1 cellular context compared by ENCODE assay signal in the genomic region with DNA sequence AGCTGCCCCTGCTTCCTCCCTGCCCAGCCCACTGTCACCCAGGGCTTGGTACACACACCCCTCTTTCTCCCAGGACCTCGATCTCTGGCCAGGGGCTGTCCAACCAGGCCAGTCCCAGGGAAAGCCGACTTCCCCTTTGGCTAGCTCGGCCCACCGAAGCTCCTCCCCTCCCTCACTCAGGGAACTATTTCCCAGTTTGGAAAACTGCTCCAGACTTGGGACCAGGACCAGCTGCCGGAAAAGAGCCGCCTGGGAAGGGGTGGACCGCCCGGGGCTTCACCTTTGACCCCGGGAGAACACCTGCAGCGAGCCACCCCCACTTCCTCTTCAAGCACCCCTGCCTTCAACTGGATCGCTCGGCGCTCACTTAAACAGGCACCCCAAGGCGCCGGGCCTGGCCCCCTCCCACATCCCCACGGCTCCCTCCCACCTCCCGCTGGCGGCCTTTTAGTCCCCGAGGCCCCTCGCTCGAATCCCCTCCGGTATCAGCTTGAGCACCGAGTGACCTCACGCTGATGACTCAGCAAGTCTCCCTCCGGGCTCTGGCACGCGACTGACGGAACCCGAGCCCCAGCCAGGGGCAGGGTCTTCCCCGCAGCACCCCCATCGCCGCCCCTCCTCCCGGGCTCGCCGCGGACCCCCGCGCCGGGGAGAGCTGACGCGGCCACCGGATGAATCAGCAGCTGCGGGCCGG.
TF ChIP-seq lines count a peak whose summit lies in the region.

No MANE protein-coding gene starts in this region.

TF ChIP-seq in K562, 482 proteins besides CTCF, POLR2A, EP300 and RAD21 (continued from another document and continues in another):
- TF ChIP-seq, protein P1, sequence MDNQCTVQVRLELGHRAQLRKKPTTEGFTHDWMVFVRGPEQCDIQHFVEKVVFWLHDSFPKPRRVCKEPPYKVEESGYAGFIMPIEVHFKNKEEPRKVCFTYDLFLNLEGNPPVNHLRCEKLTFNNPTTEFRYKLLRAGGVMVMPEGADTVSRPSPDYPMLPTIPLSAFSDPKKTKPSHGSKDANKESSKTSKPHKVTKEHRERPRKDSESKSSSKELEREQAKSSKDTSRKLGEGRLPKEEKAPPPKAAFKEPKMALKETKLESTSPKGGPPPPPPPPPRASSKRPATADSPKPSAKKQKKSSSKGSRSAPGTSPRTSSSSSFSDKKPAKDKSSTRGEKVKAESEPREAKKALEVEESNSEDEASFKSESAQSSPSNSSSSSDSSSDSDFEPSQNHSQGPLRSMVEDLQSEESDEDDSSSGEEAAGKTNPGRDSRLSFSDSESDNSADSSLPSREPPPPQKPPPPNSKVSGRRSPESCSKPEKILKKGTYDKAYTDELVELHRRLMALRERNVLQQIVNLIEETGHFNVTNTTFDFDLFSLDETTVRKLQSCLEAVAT (IDR thresholded peaks at IDR 0.05) = peak in 1 of 2 experiments; percentile 72; a peak in 1 of 4 replicates
- TF ChIP-seq CBX1 (IDR thresholded peaks at IDR 0.05; ENCODE audit: low read depth) = no peak
- TF ChIP-seq PTBP1 (IDR thresholded peaks at IDR 0.05; ENCODE audit: low read depth, low read length) = no peak
- TF ChIP-seq C11orf30 (IDR thresholded peaks at IDR 0.05; ENCODE audit: low read depth) = peak; percentile 99
- TF ChIP-seq HDAC2 (IDR thresholded peaks at IDR 0.05) = peak; percentile 66
- TF ChIP-seq CREM (IDR thresholded peaks at IDR 0.05; ENCODE audit: low read depth) = peak; percentile 64; the same call in 1 of the 2 replicates
- peak in 1 of 2 experiments; percentile 35; a peak in 1 of 4 replicates for TF ChIP-seq KDM1A (IDR thresholded peaks at IDR 0.05)
- no peak for TF ChIP-seq ZNF445 (CRISPR knock-in tag; IDR thresholded peaks at IDR 0.05; ENCODE audit: low read depth)
- TF ChIP-seq NFE2L1 (tag; IDR thresholded peaks at IDR 0.05; ENCODE audit: borderline replicate concordance, low read depth) = peak; percentile 45; the same call in 1 of the 2 replicates
- no peak for TF ChIP-seq FIP1L1 (IDR thresholded peaks at IDR 0.05; ENCODE audit: low read depth, low read length, poor library complexity, severe bottlenecking)
- TF ChIP-seq, protein P2, sequence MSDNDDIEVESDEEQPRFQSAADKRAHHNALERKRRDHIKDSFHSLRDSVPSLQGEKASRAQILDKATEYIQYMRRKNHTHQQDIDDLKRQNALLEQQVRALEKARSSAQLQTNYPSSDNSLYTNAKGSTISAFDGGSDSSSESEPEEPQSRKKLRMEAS (CRISPR knock-in tag; IDR thresholded peaks at IDR 0.05) = peak; percentile 22; the same call in 1 of the 2 replicates
- TF ChIP-seq, protein P3, sequence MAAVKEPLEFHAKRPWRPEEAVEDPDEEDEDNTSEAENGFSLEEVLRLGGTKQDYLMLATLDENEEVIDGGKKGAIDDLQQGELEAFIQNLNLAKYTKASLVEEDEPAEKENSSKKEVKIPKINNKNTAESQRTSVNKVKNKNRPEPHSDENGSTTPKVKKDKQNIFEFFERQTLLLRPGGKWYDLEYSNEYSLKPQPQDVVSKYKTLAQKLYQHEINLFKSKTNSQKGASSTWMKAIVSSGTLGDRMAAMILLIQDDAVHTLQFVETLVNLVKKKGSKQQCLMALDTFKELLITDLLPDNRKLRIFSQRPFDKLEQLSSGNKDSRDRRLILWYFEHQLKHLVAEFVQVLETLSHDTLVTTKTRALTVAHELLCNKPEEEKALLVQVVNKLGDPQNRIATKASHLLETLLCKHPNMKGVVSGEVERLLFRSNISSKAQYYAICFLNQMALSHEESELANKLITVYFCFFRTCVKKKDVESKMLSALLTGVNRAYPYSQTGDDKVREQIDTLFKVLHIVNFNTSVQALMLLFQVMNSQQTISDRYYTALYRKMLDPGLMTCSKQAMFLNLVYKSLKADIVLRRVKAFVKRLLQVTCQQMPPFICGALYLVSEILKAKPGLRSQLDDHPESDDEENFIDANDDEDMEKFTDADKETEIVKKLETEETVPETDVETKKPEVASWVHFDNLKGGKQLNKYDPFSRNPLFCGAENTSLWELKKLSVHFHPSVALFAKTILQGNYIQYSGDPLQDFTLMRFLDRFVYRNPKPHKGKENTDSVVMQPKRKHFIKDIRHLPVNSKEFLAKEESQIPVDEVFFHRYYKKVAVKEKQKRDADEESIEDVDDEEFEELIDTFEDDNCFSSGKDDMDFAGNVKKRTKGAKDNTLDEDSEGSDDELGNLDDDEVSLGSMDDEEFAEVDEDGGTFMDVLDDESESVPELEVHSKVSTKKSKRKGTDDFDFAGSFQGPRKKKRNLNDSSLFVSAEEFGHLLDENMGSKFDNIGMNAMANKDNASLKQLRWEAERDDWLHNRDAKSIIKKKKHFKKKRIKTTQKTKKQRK (IDR thresholded peaks at IDR 0.05; ENCODE audit: borderline replicate concordance, low read depth, low read length) = no peak
- TF ChIP-seq PCBP2 (IDR thresholded peaks at IDR 0.05; ENCODE audit: low read depth, low read length, poor library complexity, severe bottlenecking) = no peak
- no peak for TF ChIP-seq TSC22D4 (tag; IDR thresholded peaks at IDR 0.05)
- no peak for TF ChIP-seq HDAC6 (IDR thresholded peaks at IDR 0.05; ENCODE audit: low read depth, low read length)
- TF ChIP-seq SIN3B (IDR thresholded peaks at IDR 0.05; ENCODE audit: low read depth) = no peak
- peak; percentile 75 for TF ChIP-seq MYC (IDR thresholded peaks at IDR 0.05; ENCODE audit: low read depth, low read length)
- no peak for TF ChIP-seq MYC (CRISPR knock-in tag; IDR thresholded peaks at IDR 0.05; ENCODE audit: borderline replicate concordance, low read depth)
- TF ChIP-seq, protein P4, sequence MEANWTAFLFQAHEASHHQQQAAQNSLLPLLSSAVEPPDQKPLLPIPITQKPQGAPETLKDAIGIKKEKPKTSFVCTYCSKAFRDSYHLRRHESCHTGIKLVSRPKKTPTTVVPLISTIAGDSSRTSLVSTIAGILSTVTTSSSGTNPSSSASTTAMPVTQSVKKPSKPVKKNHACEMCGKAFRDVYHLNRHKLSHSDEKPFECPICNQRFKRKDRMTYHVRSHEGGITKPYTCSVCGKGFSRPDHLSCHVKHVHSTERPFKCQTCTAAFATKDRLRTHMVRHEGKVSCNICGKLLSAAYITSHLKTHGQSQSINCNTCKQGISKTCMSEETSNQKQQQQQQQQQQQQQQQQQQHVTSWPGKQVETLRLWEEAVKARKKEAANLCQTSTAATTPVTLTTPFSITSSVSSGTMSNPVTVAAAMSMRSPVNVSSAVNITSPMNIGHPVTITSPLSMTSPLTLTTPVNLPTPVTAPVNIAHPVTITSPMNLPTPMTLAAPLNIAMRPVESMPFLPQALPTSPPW (CRISPR knock-in tag; IDR thresholded peaks at IDR 0.05) = no peak
- peak; percentile 72 for TF ChIP-seq HMGN3 (IDR thresholded peaks at IDR 0.05; ENCODE audit: borderline replicate concordance, extremely low read depth, insufficient read length, low read depth, low read length)
- TF ChIP-seq EP400 (IDR thresholded peaks at IDR 0.05) = peak; percentile 85
- peak; percentile 64 for TF ChIP-seq ELF1 (tag; IDR thresholded peaks at IDR 0.05)
- TF ChIP-seq MBD2 (IDR thresholded peaks at IDR 0.05; ENCODE audit: borderline replicate concordance, low read depth) = no peak
- TF ChIP-seq DDX20 (tag; IDR thresholded peaks at IDR 0.05; ENCODE audit: low read depth) = no peak
- no peak for TF ChIP-seq ZNF79 (CRISPR knock-in tag; IDR thresholded peaks at IDR 0.05; ENCODE audit: low read depth)
- TF ChIP-seq, protein P5, sequence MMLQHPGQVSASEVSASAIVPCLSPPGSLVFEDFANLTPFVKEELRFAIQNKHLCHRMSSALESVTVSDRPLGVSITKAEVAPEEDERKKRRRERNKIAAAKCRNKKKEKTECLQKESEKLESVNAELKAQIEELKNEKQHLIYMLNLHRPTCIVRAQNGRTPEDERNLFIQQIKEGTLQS (IDR thresholded peaks at IDR 0.05) = peak; percentile 96
- TF ChIP-seq, protein P5 (CRISPR knock-in tag; conservative IDR thresholded peaks at IDR 0.05) = peak; percentile 47; the same call in 1 of the 2 replicates
- peak; percentile 48 for TF ChIP-seq HNRNPLL (IDR thresholded peaks at IDR 0.05; ENCODE audit: low read depth, low read length, poor library complexity, severe bottlenecking)
- peak; percentile 94 for TF ChIP-seq NR2C1 (IDR thresholded peaks at IDR 0.05)
- peak; percentile 94 for TF ChIP-seq NR2C1 (tag; IDR thresholded peaks at IDR 0.05)
- TF ChIP-seq CBFA2T2 (conservative IDR thresholded peaks at IDR 0.05) = no peak
- no peak for TF ChIP-seq ZNF124 (CRISPR knock-in tag; IDR thresholded peaks at IDR 0.05)
- TF ChIP-seq HMG20B (CRISPR knock-in tag; IDR thresholded peaks at IDR 0.05) = no peak
- TF ChIP-seq ZNF76 (CRISPR knock-in tag; IDR thresholded peaks at IDR 0.05; ENCODE audit: borderline replicate concordance) = no peak
- TF ChIP-seq PCBP1 (IDR thresholded peaks at IDR 0.05; ENCODE audit: low read depth, low read length, poor library complexity, severe bottlenecking) = peak; percentile 51
- TF ChIP-seq ZFP1 (CRISPR knock-in tag; IDR thresholded peaks at IDR 0.05) = no peak
- peak; percentile 58 for TF ChIP-seq EGR1 (conservative IDR thresholded peaks at IDR 0.05)
- TF ChIP-seq ZNF436 (CRISPR knock-in tag; IDR thresholded peaks at IDR 0.05) = no peak
- TF ChIP-seq TBL1XR1 (IDR thresholded peaks at IDR 0.05; ENCODE audit: low read length in 2 of 2) = peak in 1 of 2 experiments; percentile 6; a peak in 2 of 4 replicates
- TF ChIP-seq, protein P6, sequence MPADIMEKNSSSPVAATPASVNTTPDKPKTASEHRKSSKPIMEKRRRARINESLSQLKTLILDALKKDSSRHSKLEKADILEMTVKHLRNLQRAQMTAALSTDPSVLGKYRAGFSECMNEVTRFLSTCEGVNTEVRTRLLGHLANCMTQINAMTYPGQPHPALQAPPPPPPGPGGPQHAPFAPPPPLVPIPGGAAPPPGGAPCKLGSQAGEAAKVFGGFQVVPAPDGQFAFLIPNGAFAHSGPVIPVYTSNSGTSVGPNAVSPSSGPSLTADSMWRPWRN (IDR thresholded peaks at IDR 0.05; ENCODE audit: low read depth) = peak; percentile 64
- no peak for TF ChIP-seq ZNF766 (CRISPR knock-in tag; conservative IDR thresholded peaks at IDR 0.05)
- no peak for TF ChIP-seq CAMTA2 (CRISPR knock-in tag; conservative IDR thresholded peaks at IDR 0.05)
- 0 out of 2 replicates have a peak, but pooled peaks have one; percentile 23 for TF ChIP-seq ETV1 (tag; conservative IDR thresholded peaks at IDR 0.05; ENCODE audit: low read depth)
- TF ChIP-seq STAT5B (CRISPR knock-in tag; IDR thresholded peaks at IDR 0.05) = no peak
- TF ChIP-seq SIN3A (IDR thresholded peaks at IDR 0.05; ENCODE audit: borderline replicate concordance in 2 of 2, control insufficient read depth in 1 of 2, low read depth in 2 of 2, low read length in 2 of 2) = peak; percentile 41 to 69; a peak in 2 of 4 replicates
- TF ChIP-seq, protein P7, sequence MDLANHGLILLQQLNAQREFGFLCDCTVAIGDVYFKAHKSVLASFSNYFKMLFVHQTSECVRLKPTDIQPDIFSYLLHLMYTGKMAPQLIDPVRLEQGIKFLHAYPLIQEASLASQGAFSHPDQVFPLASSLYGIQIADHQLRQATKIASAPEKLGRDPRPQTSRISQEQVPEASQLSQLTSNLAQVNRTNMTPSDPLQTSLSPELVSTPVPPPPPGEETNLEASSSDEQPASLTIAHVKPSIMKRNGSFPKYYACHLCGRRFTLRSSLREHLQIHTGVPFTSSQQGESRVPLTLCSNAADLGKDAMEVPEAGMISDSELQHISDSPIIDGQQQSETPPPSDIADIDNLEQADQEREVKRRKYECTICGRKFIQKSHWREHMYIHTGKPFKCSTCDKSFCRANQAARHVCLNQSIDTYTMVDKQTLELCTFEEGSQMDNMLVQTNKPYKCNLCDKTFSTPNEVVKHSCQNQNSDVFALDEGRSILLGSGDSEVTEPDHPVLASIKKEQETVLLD (IDR thresholded peaks at IDR 0.05) = peak; percentile 60; the same call in 1 of the 2 replicates
- no peak for TF ChIP-seq ZNF23 (CRISPR knock-in tag; IDR thresholded peaks at IDR 0.05)
- TF ChIP-seq NEUROD1 (IDR thresholded peaks at IDR 0.05; ENCODE audit: borderline replicate concordance, low read depth, low read length, partially characterized antibody) = peak; percentile 75
- TF ChIP-seq KDM5B (IDR thresholded peaks at IDR 0.05; ENCODE audit: insufficient replicate concordance, low read depth, low read length) = no peak
- no peak for TF ChIP-seq CEBPB (tag; IDR thresholded peaks at IDR 0.05)
- peak; percentile 99 for TF ChIP-seq ZNF316 (IDR thresholded peaks at IDR 0.05)
- TF ChIP-seq CHD2 (IDR thresholded peaks at IDR 0.05; ENCODE audit: low read depth, low read length) = no peak
- no peak for TF ChIP-seq MEF2D (tag; conservative IDR thresholded peaks at IDR 0.05; ENCODE audit: low read depth)
- TF ChIP-seq, protein P8, sequence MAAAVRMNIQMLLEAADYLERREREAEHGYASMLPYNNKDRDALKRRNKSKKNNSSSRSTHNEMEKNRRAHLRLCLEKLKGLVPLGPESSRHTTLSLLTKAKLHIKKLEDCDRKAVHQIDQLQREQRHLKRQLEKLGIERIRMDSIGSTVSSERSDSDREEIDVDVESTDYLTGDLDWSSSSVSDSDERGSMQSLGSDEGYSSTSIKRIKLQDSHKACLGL (CRISPR knock-in tag; IDR thresholded peaks at IDR 0.05; ENCODE audit: borderline replicate concordance, poor library complexity, severe bottlenecking) = no peak
- no peak for TF ChIP-seq ZNF165 (CRISPR knock-in tag; IDR thresholded peaks at IDR 0.05; ENCODE audit: borderline replicate concordance)
- TF ChIP-seq NCOA1 (IDR thresholded peaks at IDR 0.05; ENCODE audit: low read depth) = peak; percentile 41; the same call in 1 of the 2 replicates
- no peak for TF ChIP-seq TFAM (CRISPR knock-in tag; conservative IDR thresholded peaks at IDR 0.05)
- TF ChIP-seq MAZ (CRISPR knock-in tag; conservative IDR thresholded peaks at IDR 0.05 in 1 of 2, IDR thresholded peaks at IDR 0.05 in 1 of 2) = peak; percentile 22 to 62
- no peak for TF ChIP-seq CHCHD3 (CRISPR knock-in tag; IDR thresholded peaks at IDR 0.05)
- TF ChIP-seq LEF1 (IDR thresholded peaks at IDR 0.05) = 0 out of 2 replicates have a peak, but pooled peaks have one; percentile 25
- no peak for TF ChIP-seq ZNF431 (CRISPR knock-in tag; IDR thresholded peaks at IDR 0.05)
- TF ChIP-seq ZNF3 (CRISPR knock-in tag; IDR thresholded peaks at IDR 0.05) = no peak
